21 cellular contexts compared by ENCODE assay signal in the genomic region with DNA sequence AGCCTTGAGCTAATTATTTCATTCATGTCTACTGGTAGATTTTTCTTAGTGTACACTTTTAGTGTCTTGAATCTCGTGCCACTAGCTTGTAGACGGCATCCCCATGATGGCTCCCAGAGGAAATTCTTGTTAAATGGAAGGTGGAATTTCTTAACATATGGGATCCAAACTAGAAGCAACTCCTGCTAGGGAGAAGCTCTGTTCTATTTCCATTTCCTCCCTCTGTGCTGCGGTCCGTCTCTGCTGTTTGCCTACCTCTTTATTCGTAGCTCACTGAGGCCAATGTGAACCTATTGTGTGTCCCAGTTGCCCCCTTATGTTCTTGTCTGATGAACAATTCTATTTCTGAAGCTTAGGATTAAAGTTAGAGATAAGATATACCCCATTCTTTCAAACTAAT. TPM values are rescaled to one million over a fixed set of nuclear protein-coding genes. Genes with fewer than 3 reads are reported as not detected.
DNase-seq lines count a peak whose midpoint lies in the region; FAIRE-seq and TF ChIP-seq lines count a peak whose summit lies in the region.
"Had no signal": no experiment of that assay in that cellular context is flagged by ENCODE, and none has a peak within 500 bp of the region (broad histone marks: within the 10 kb centered on the region; RNA-seq: fewer than 3 reads in every experiment).

No MANE protein-coding gene starts in this region.

- H2AFZ ChIP-seq in hepatocyte, result no peak overlapping the region

- no peaks in the 10 kb centered on the region for H3K4me1 ChIP-seq in hepatocyte (ENCODE audit: insufficient read depth)

- H3K9me3 Mint-ChIP-seq in MCF 10A (ENCODE audit: unreplicated experiment), result no peaks in the 10 kb centered on the region
- H3K9me3 Mint-ChIP-seq: activated T-cell treated with anti-CD3 and anti-CD28 coated beads, Interleukin-2, amount 50 U/mL, for 24 hours; CD4-positive, alpha-beta T cell; T-helper 1 cell treated with Interleukin-12 subunit alpha and Interleukin-12 subunit beta and Interleukin-4 antibody, amounts not matched to agents 30 μg/mL and 1 μg/mL, for 36 hours had no signal

- no peak overlapping the region for H3K4me3 ChIP-seq in hepatocyte
- H3K4me3 ChIP-seq in skin epidermis, result peak overlapping the region in 5 of 7 experiments; percentile 9 to 43 (median 18)

- H3K79me2 ChIP-seq in hepatocyte, result no peaks in the 10 kb centered on the region

- TSS peak; percentile 67 for BruUV-seq in MCF 10A (replicated peaks; lab: Mats Ljungman, UMichigan)

- DNase-seq in NCI-H774 (lab: John Stamatoyannopoulos, UW) (peak; percentile 13), MCF 10A (ENCODE audit: unreplicated experiment) (peak; percentile 68), hepatocyte (ENCODE audit: low spot score) (no peak), AG20443 (ENCODE audit: low spot score) (no peak), SKM-1 (lab: John Stamatoyannopoulos, UW; ENCODE audit: unreplicated experiment) (no peak), H54 (ENCODE audit: insufficient read length, low spot score) (no peak)
- DNase-seq: activated CD8-positive, alpha-beta memory T cell treated with anti-CD3 and anti-CD28 coated beads for 24 hours; activated T-cell treated with anti-CD3 and anti-CD28 coated beads, Interleukin-2, amount 50 U/mL, for 24 hours; CD4-positive, alpha-beta T cell; NCI-H446; nucleus accumbens; small intestine; stimulated activated CD4-positive, alpha-beta T cell treated with anti-CD3 and anti-CD28 coated beads, Interleukin-4, amount 100 ng/mL, for 4 hours; stimulated activated naive CD4-positive, alpha-beta T cell treated with Interleukin-2 at 50 U/mL for 16 hours had no signal

- no peaks in the 10 kb centered on the region for H3K36me3 ChIP-seq in hepatocyte (replicated peaks; ENCODE audit: insufficient read depth, low read depth)

- intact Hi-C loops in MCF 10A (cut with micrococcal nuclease), result loop anchor here (10.0 kb wide), 1 partner anchor 1023 kb away; no protein-coding TSS in a partner anchor

- peak overlapping the region; percentile 76 for H3K4me3 Mint-ChIP-seq in MCF 10A (ENCODE audit: unreplicated experiment)
- H3K4me3 Mint-ChIP-seq: activated T-cell treated with anti-CD3 and anti-CD28 coated beads, Interleukin-2, amount 50 U/mL, for 24 hours; CD4-positive, alpha-beta T cell; memory B cell; T-helper 1 cell treated with Interleukin-12 subunit alpha and Interleukin-12 subunit beta and Interleukin-4 antibody, amounts not matched to agents 30 μg/mL and 1 μg/mL, for 36 hours had no signal

- TF ChIP-seq POLR2A in H54 (IDR thresholded peaks at IDR 0.05; ENCODE audit: low read depth, low read length), result no peak

- no peak for FAIRE-seq in H54 (lab: Jason Lieb, UNC)
- FAIRE-seq: colon, endometrium, RCC 7860, small intestine had no signal

- H3K27ac Mint-ChIP-seq in MCF 10A (ENCODE audit: low read depth, unreplicated experiment), result peak overlapping the region; percentile 100
- H3K27ac Mint-ChIP-seq: activated T-cell treated with anti-CD3 and anti-CD28 coated beads, Interleukin-2, amount 50 U/mL, for 24 hours; CD4-positive, alpha-beta T cell; memory B cell; T-helper 1 cell treated with Interleukin-12 subunit alpha and Interleukin-12 subunit beta and Interleukin-4 antibody, amounts not matched to agents 30 μg/mL and 1 μg/mL, for 36 hours had no signal

- peak overlapping the region; percentile 38 for H3K4me2 ChIP-seq in hepatocyte

- no peaks in the 10 kb centered on the region for H3K9me3 ChIP-seq in hepatocyte (ENCODE audit: low read depth)

- peaks cover 12% of the 10 kb centered on the region for H3K36me3 Mint-ChIP-seq in MCF 10A (ENCODE audit: insufficient read depth, unreplicated experiment)
- H3K36me3 Mint-ChIP-seq: memory B cell had no signal

- POLR2A ChIA-PET in MCF 10A (lab: Yijun Ruan, JAX), result interaction anchor here (1.0 to 15.1 kb wide), 12 partner anchors 10 to 869 kb away, joined by 3 to 443 read pairs (median 8); no protein-coding TSS in a partner anchor

- H3K27ac ChIP-seq in hepatocyte (peak overlapping the region; percentile 61), skin epidermis (peak overlapping the region in 19 of 21 experiments; percentile 4 to 86 (median 72))

- peaks cover 39% of the 10 kb centered on the region for H3K4me1 Mint-ChIP-seq in MCF 10A (ENCODE audit: insufficient read depth, unreplicated experiment)
- H3K4me1 Mint-ChIP-seq: memory B cell had no signal

- no peaks in the 10 kb centered on the region for H3K27me3 ChIP-seq in hepatocyte

- H4K20me1 ChIP-seq in hepatocyte (ENCODE audit: insufficient read depth, poor library complexity, severe bottlenecking), result no peaks in the 10 kb centered on the region

- 73% methylated on average over 5 of the region's 5 CpGs for WGBS in hepatocyte (ENCODE audit: low lambda C conversion rate, missing lambda C conversion rate)

- H3K9me2 ChIP-seq in hepatocyte (replicated peaks; ENCODE audit: insufficient read depth), result no peaks in the 10 kb centered on the region

- TF ChIP-seq CTCF in MCF 10A (IDR thresholded peaks at IDR 0.05; ENCODE audit: unreplicated experiment) (no peak), hepatocyte (IDR thresholded peaks at IDR 0.05; ENCODE audit: poor library complexity) (no peak)

- CTCF ChIA-PET in MCF 10A (lab: Yijun Ruan, JAX), result interaction anchor here (0.6 to 2.5 kb wide), 10 partner anchors 9 to 765 kb away, joined by 3 to 45 read pairs (median 5); no protein-coding TSS in a partner anchor

- H3K27me3 Mint-ChIP-seq in MCF 10A (ENCODE audit: insufficient read depth, unreplicated experiment), result no peaks in the 10 kb centered on the region
- H3K27me3 Mint-ChIP-seq: activated T-cell treated with anti-CD3 and anti-CD28 coated beads, Interleukin-2, amount 50 U/mL, for 24 hours; CD4-positive, alpha-beta T cell; memory B cell had no signal

RNA-seq across cellular contexts. Expression of gene PIK3C2G, which starts 0.6 kb away (rescaled TPM):
- total RNA-seq in MCF 10A (2022), result 10.6 and 15.0 TPM in 2 replicates
- 6.7 and 7.1 TPM in 2 replicates for total RNA-seq in hepatocyte
- polyA plus RNA-seq in hepatocyte, result 3.5 and 5.2 TPM in 2 replicates
- total RNA-seq: CD4-positive, alpha-beta T cell; myocyte had no signal

Comparison
In these comparisons a context has a peak if more than half of its experiments do, and no peak if none do; other contexts are left out.
1. DNase-seq: peak in NCI-H774 (single experiment) and MCF 10A (single experiment); none in hepatocyte (single experiment), AG20443 (single experiment), SKM-1 (single experiment) and H54 (single experiment).